Comparison of ENCODE assay signal across 34 cellular contexts in genomic region chr22:22996511-22997261, GRCh38.
"Had no signal": no experiment of that assay in that cellular context is flagged by ENCODE, and none has a peak within 500 bp of the region (broad histone marks: within the 10 kb centered on the region; RNA-seq: fewer than 3 reads in every experiment).

No MANE protein-coding gene starts in this region.

- H3K9ac ChIP-seq: KMS-11 had no signal

- H3K27me3 ChIP-seq: MG63 had no signal

- H3K36me3 ChIP-seq: MG63 had no signal

- H3K4me3 ChIP-seq: MG63 had no signal

- DNase-seq: Kasumi-1, MG63, MM.1S, MV-4-11, NCI-H1048, NCI-H1092, NCI-H1092 treated with DMSO at 0.1 percent for 48 hours, NCI-H1105, NCI-H1105 treated with DMSO at 0.1 percent for 48 hours, NCI-H1417, NCI-H1417 treated with DMSO at 0.1 percent for 48 hours, NCI-H1436, NCI-H1436 treated with DMSO at 0.1 percent for 48 hours, NCI-H146, NCI-H1694, NCI-H1694 treated with DMSO at 0.1 percent for 48 hours, NCI-H187, NCI-H187 treated with DMSO at 0.1 percent for 48 hours, NCI-H1930, NCI-H2029, NCI-H2029 treated with DMSO at 0.1 percent for 48 hours, NCI-H2081, NCI-H2081 treated with DMSO at 0.1 percent for 48 hours, NCI-H2107, NCI-H2171, NCI-H2171 treated with DMSO at 0.1 percent for 48 hours, NCI-H2227 treated with DMSO at 0.1 percent for 48 hours, NCI-H226, NCI-H345, NCI-H446, NCI-H446 treated with DMSO at 0.1 percent for 48 hours, NCI-H510A, NCI-H510A treated with DMSO at 0.1 percent for 48 hours had no signal
